ENCODE assay signal across 7 cellular contexts in the genomic region with DNA sequence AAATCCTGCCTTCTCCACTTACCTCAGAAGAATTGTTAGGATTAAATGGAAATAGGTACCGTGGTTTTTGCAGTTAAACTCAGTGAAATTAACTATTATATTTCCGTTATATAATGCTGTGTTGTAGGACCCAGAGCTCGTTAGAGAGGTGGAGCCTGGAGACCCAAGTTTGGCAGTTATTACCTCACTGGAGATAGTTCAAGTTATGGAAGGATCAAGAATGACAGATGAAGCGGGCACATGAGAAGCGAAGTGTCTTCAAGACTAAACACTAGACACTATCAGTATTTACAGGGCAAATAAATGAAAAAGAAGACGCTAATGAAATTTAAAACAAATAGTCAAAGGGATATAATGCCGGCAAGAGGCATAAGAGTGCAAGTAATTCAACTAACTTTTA. TPM values are rescaled to one million over a fixed set of nuclear protein-coding genes. Genes with fewer than 3 reads are reported as not detected.
A peak's percentile ranks its signal among the peaks of the same experiment; 100 is the strongest.
DNase-seq lines count a peak whose midpoint lies in the region; ATAC-seq and FAIRE-seq lines count a peak whose summit lies in the region.

No MANE protein-coding gene starts in this region.

- peaks cover 5 to 12% of the 10 kb centered on the region in 2 donors for H3K4me1 ChIP-seq in small intestine (ENCODE audit: control insufficient read depth in 2 of 2, insufficient read depth in 1 of 2, low read depth in 1 of 2, low read length in 1 of 2)

- H3K36me3 Mint-ChIP-seq in T-helper 2 cell treated with Interferon-gamma antibody and Interleukin-4, amounts not matched to agents 5 μg/mL and 100 μg/mL, for 36 hours (ENCODE audit: low read depth): peaks cover 4% of the 10 kb centered on the region

- H3K4me3 Mint-ChIP-seq in T-helper 2 cell treated with Interferon-gamma antibody and Interleukin-4, amounts not matched to agents 5 μg/mL and 100 μg/mL, for 36 hours: peak overlapping the region; percentile 96

- no peaks in the 10 kb centered on the region for H3K9me3 Mint-ChIP-seq in T-helper 2 cell treated with Interferon-gamma antibody and Interleukin-4, amounts not matched to agents 5 μg/mL and 100 μg/mL, for 36 hours

- no peak for FAIRE-seq in small intestine (lab: Jason Lieb, UNC)

- H3K4me1 Mint-ChIP-seq in T-helper 2 cell treated with Interferon-gamma antibody and Interleukin-4, amounts not matched to agents 5 μg/mL and 100 μg/mL, for 36 hours (ENCODE audit: low read depth): peaks cover 24% of the 10 kb centered on the region

- H3K36me3 ChIP-seq in small intestine (ENCODE audit: control insufficient read depth in 2 of 2, insufficient read depth in 2 of 2, low read length in 2 of 2): no peaks in the 10 kb centered on the region

- H3K4me3 ChIP-seq in small intestine (ENCODE audit: low read depth in 1 of 2, low read length in 2 of 2): peak overlapping the region; percentile 79 to 93

- H3K27ac Mint-ChIP-seq in T-helper 2 cell treated with Interferon-gamma antibody and Interleukin-4, amounts not matched to agents 5 μg/mL and 100 μg/mL, for 36 hours: peak overlapping the region; percentile 99

- no peaks in the 10 kb centered on the region for H3K27me3 Mint-ChIP-seq in T-helper 2 cell treated with Interferon-gamma antibody and Interleukin-4, amounts not matched to agents 5 μg/mL and 100 μg/mL, for 36 hours (ENCODE audit: low read depth)

- ATAC-seq in GM21526 (IDR thresholded peaks at IDR 0.05; ENCODE audit: low FRiP score, unreplicated experiment): no peak

- no peak overlapping the region for H3K27ac ChIP-seq in small intestine (ENCODE audit: low read depth in 1 of 2, low read length in 1 of 2)

- WGBS in small intestine, 3 donors: 3 to 8% (median 4%) methylated on average over 7 of the region's 7 CpGs

- H3K9me3 ChIP-seq in small intestine (ENCODE audit: control insufficient read depth, low read depth): no peaks in the 10 kb centered on the region

- no peaks in the 10 kb centered on the region for H3K27me3 ChIP-seq in small intestine (ENCODE audit: control insufficient read depth in 2 of 2, insufficient read depth in 2 of 2, low read length in 2 of 2)

- DNase-seq in HT-29 (ENCODE audit: low spot score) (peak; percentile 22), glomerular visceral epithelial cell (ENCODE audit: extremely low spot score) (peak; percentile 9), small intestine (no peak), NCI-H774 (lab: John Stamatoyannopoulos, UW) (no peak), SHP77 (lab: John Stamatoyannopoulos, UW) (no peak)
- DNase-seq in T-helper 2 cell treated with Interferon-gamma antibody and Interleukin-4, amounts not matched to agents 5 μg/mL and 100 μg/mL, for 36 hours (ENCODE audit: low spot score): no peak

RNA-seq across cellular contexts. Expression of a gene that starts 0.9 kb away (rescaled TPM):
- 6.6 and 7.2 TPM in 2 replicates for total RNA-seq in HT-29 (2014; rRNA removed; shearing (Covaris generic))
- polyA plus RNA-seq in small intestine: 10 to 100 TPM in 1 of 3 donors, 1 to 10 TPM in 2; 9.2 to 10.1 (median 9.5) TPM

Comparison
In these comparisons a context has a peak if more than half of its experiments do, and no peak if none do; other contexts are left out.
1. DNase-seq: peak in HT-29 (single experiment) and glomerular visceral epithelial cell (single experiment); none in T-helper 2 cell treated with Interferon-gamma antibody and Interleukin-4, amounts not matched to agents 5 μg/mL and 100 μg/mL, for 36 hours (single experiment), small intestine (single experiment), NCI-H774 (single experiment) and SHP77 (0 of 2).